19 cellular contexts compared by ENCODE assay signal in genomic region chr15:39627456-39628130, GRCh38. TPM values are rescaled to one million over a fixed set of nuclear protein-coding genes. Genes with fewer than 3 reads are reported as not detected.
A peak's percentile ranks its signal among the peaks of the same experiment; 100 is the strongest.
DNase-seq lines count a peak whose midpoint lies in the region; ATAC-seq and TF ChIP-seq lines count a peak whose summit lies in the region.
"Had no signal": no experiment of that assay in that cellular context is flagged by ENCODE, and none has a peak within 500 bp of the region (broad histone marks: within the 10 kb centered on the region; RNA-seq: fewer than 3 reads in every experiment).

No MANE protein-coding gene starts in this region.

- in situ Hi-C loops in IMR-90 (cut with MboI; ENCODE audit: low sequenced_read_pairs), result no loop called here
- in situ Hi-C loops in mammary epithelial cell (cut with MboI; ENCODE audit: low sequenced_read_pairs in 2 of 2), result no loop called here

- peak overlapping the region; percentile 62 for H3K27ac ChIP-seq in CD4-positive, alpha-beta memory T cell (ENCODE audit: low read depth, low read length)
- no peak overlapping the region for H3K27ac ChIP-seq in IMR-90 (ENCODE audit: insufficient read depth, low read length)
- peak overlapping the region; percentile 31 for H3K27ac ChIP-seq in cardiac muscle cell
- no peak overlapping the region for H3K27ac ChIP-seq in neuronal stem cell (replicated peaks; ENCODE audit: low read length)
- no peak overlapping the region for H3K27ac ChIP-seq in upper lobe of right lung
- H3K27ac ChIP-seq in mammary epithelial cell (ENCODE audit: insufficient read depth, low read depth, low read length), result no peak overlapping the region
- H3K27ac ChIP-seq: hepatocyte had no signal

- H3K23ac ChIP-seq in IMR-90 (ENCODE audit: low read depth, low read length), result no peak overlapping the region
- no peak overlapping the region for H3K23ac ChIP-seq in neuronal stem cell (ENCODE audit: low read depth, low read length, poor library complexity)

- H2AFZ ChIP-seq in IMR-90 (replicated peaks; ENCODE audit: low read length, poor library complexity), result no peak overlapping the region
- H2AFZ ChIP-seq in neuronal stem cell (ENCODE audit: low read length), result no peak overlapping the region
- H2AFZ ChIP-seq in mammary epithelial cell (ENCODE audit: low read depth, low read length), result no peak overlapping the region
- H2AFZ ChIP-seq: hepatocyte had no signal

- no peak overlapping the region for H2BK20ac ChIP-seq in IMR-90 (ENCODE audit: low read depth, low read length)

- H3K4me3 ChIP-seq in CD4-positive, alpha-beta memory T cell (ENCODE audit: low read length in 2 of 2), result no peak overlapping the region
- H3K4me3 ChIP-seq in IMR-90 (ENCODE audit: insufficient read depth, low read depth, low read length) (no peak overlapping the region), cardiac muscle cell (no peak overlapping the region), neuronal stem cell (ENCODE audit: low read length in 2 of 2) (no peak overlapping the region), upper lobe of right lung (no peak overlapping the region), mammary epithelial cell (replicated peaks in 1 of 3; ENCODE audit: insufficient read depth in 1 of 3, low read depth in 2 of 3, low read length in 3 of 3) (no peak overlapping the region)
- H3K4me3 ChIP-seq: hepatocyte had no signal

- H3K18ac ChIP-seq in IMR-90 (ENCODE audit: low read depth, low read length) (no peak overlapping the region), neuronal stem cell (ENCODE audit: low read length) (peak overlapping the region; percentile 36)

- TF ChIP-seq POLR2A in IMR-90 (IDR thresholded peaks at IDR 0.05; ENCODE audit: low read depth, low read length), result no peak

- H2BK120ac ChIP-seq in IMR-90 (ENCODE audit: low read depth, low read length) (no peak overlapping the region), neuronal stem cell (ENCODE audit: low read depth, low read length) (no peak overlapping the region)

- no peak for ATAC-seq in IMR-90 (ENCODE audit: low read depth)
- ATAC-seq in upper lobe of right lung, result no peak
- ATAC-seq: sciatic nerve had no signal

- no peak overlapping the region for H2BK12ac ChIP-seq in neuronal stem cell (ENCODE audit: low read length)

- TF ChIP-seq RAD21 in IMR-90 (IDR thresholded peaks at IDR 0.05; ENCODE audit: low read length), result no peak

- POLR2A ChIA-PET in CD4-positive, alpha-beta memory T cell (lab: Charles Lee; ENCODE audit: partially characterized antibody), result interaction anchor here (1.0 to 4.3 kb wide), 5 partner anchors 9 to 155 kb away, joined by 3 to 22 read pairs (median 4); partner anchors contain the start of gene FSIP1
- POLR2A ChIA-PET in IMR-90 (lab: Charles Lee; ENCODE audit: unreplicated experiment), result no interaction called here

- H3K27ac Mint-ChIP-seq in CD4-positive, alpha-beta memory T cell, result peak overlapping the region; percentile 92 to 99 (median 98)
- H3K27ac Mint-ChIP-seq: B cell, endodermal cell, IgD-negative memory B cell had no signal

- peaks cover 24% of the 10 kb centered on the region for H3K9me1 ChIP-seq in IMR-90 (ENCODE audit: insufficient read depth, low read length)

- H2AK5ac ChIP-seq in IMR-90 (ENCODE audit: low read depth, low read length) (peak overlapping the region; percentile 40; the same call in 1 of the 2 replicates), neuronal stem cell (ENCODE audit: low read depth, low read length) (no peak overlapping the region)

- no peak overlapping the region for H3K56ac ChIP-seq in IMR-90 (ENCODE audit: extremely low read depth, insufficient read depth, low read length)

- no peak overlapping the region for H2BK5ac ChIP-seq in IMR-90 (ENCODE audit: low read depth, low read length, poor library complexity, severe bottlenecking)
- H2BK5ac ChIP-seq in neuronal stem cell (ENCODE audit: low read length), result no peak overlapping the region

- no peaks in the 10 kb centered on the region for H3K27me3 ChIP-seq in CD4-positive, alpha-beta memory T cell (ENCODE audit: insufficient read depth, low read length)
- H3K27me3 ChIP-seq in IMR-90 (ENCODE audit: control insufficient read depth, insufficient read depth, low read length), result no peaks in the 10 kb centered on the region
- no peaks in the 10 kb centered on the region for H3K27me3 ChIP-seq in cardiac muscle cell
- no peaks in the 10 kb centered on the region for H3K27me3 ChIP-seq in neuronal stem cell (ENCODE audit: control insufficient read depth in 3 of 3, insufficient read depth in 3 of 3, low read depth in 1 of 3, low read length in 3 of 3)
- H3K27me3 ChIP-seq in upper lobe of right lung, result no peaks in the 10 kb centered on the region
- H3K27me3 ChIP-seq in mammary epithelial cell (ENCODE audit: insufficient read depth, low read length), result no peaks in the 10 kb centered on the region
- H3K27me3 ChIP-seq: hepatocyte had no signal

- CTCF ChIA-PET in CD4-positive, alpha-beta memory T cell (lab: Charles Lee; ENCODE audit: partially characterized antibody), result interaction anchor here (3.9 to 4.5 kb wide), 2 partner anchors 33 to 129 kb away, joined by 26 to 35 read pairs; no protein-coding TSS in a partner anchor
- CTCF ChIA-PET in IMR-90 (lab: Yijun Ruan, JAX), result no interaction called here
- CTCF ChIA-PET in mammary epithelial cell (lab: Charles Lee; ENCODE audit: low non-redundant PET), result interaction anchor here (0.7 kb wide), 1 partner anchor 562 kb away, joined by 4 read pairs; no protein-coding TSS in a partner anchor

- H3K4me2 ChIP-seq in IMR-90 (ENCODE audit: low read depth, low read length) (no peak overlapping the region), neuronal stem cell (ENCODE audit: insufficient read depth, low read length, poor library complexity, severe bottlenecking) (no peak overlapping the region), mammary epithelial cell (ENCODE audit: insufficient read depth, low read depth, low read length) (no peak overlapping the region)
- H3K4me2 ChIP-seq: hepatocyte had no signal

- H3K9ac ChIP-seq in IMR-90 (ENCODE audit: low read depth, low read length) (no peak overlapping the region), neuronal stem cell (ENCODE audit: low read depth, low read length, poor library complexity) (no peak overlapping the region), mammary epithelial cell (ENCODE audit: insufficient read depth, low read length) (no peak overlapping the region)

- peaks cover 73 to 88% (median 85%) of the 10 kb centered on the region in 4 donors for H3K4me1 Mint-ChIP-seq in CD4-positive, alpha-beta memory T cell

- H2BK15ac ChIP-seq in IMR-90 (ENCODE audit: low read depth, low read length), result peak overlapping the region; percentile 91; the same call in 1 of the 3 replicates
- no peak overlapping the region for H2BK15ac ChIP-seq in neuronal stem cell (ENCODE audit: low read length)

- no peaks in the 10 kb centered on the region for H3K27me3 Mint-ChIP-seq in CD4-positive, alpha-beta memory T cell
- H3K27me3 Mint-ChIP-seq: B cell had no signal

- BruUV-seq in IMR-90 (replicated peaks; lab: Mats Ljungman, UMichigan) (no TSS peak), mammary epithelial cell (replicated peaks; lab: Mats Ljungman, UMichigan) (no TSS peak)

- peaks cover 0 to 4% (median 0%) of the 10 kb centered on the region in 8 donors for H3K9me3 Mint-ChIP-seq in CD4-positive, alpha-beta memory T cell
- H3K9me3 Mint-ChIP-seq: IgD-negative memory B cell had no signal

- no peak overlapping the region; the same call in 1 of the 2 replicates for H4K91ac ChIP-seq in IMR-90 (ENCODE audit: insufficient read depth, low read depth, low read length)
- no peak overlapping the region for H4K91ac ChIP-seq in neuronal stem cell (ENCODE audit: low read depth, low read length, poor library complexity)

- H3K36me3 ChIP-seq in CD4-positive, alpha-beta memory T cell (ENCODE audit: insufficient read depth, low read length), result no peaks in the 10 kb centered on the region
- no peaks in the 10 kb centered on the region for H3K36me3 ChIP-seq in IMR-90 (ENCODE audit: control insufficient read depth, insufficient read depth, low read length)
- no peaks in the 10 kb centered on the region for H3K36me3 ChIP-seq in cardiac muscle cell
- no peaks in the 10 kb centered on the region for H3K36me3 ChIP-seq in neuronal stem cell (replicated peaks in 1 of 2; ENCODE audit: control insufficient read depth in 2 of 2, insufficient read depth in 2 of 2, low read length in 2 of 2)
- H3K36me3 ChIP-seq in upper lobe of right lung, result no peaks in the 10 kb centered on the region
- no peaks in the 10 kb centered on the region for H3K36me3 ChIP-seq in mammary epithelial cell (ENCODE audit: insufficient read depth, low read length)

- dilution Hi-C loops in IMR-90 (cut with HindIII; ENCODE audit: low sequenced_read_pairs, unreplicated experiment), result no loop called here
- dilution Hi-C loops in mammary epithelial cell (cut with HindIII; ENCODE audit: low sequenced_read_pairs), result no loop called here

- peak overlapping the region; percentile 22; the same call in 1 of the 2 replicates for H3K4ac ChIP-seq in IMR-90 (ENCODE audit: low read depth, low read length)
- H3K4ac ChIP-seq in neuronal stem cell (ENCODE audit: low read length), result no peak overlapping the region

- DNase-seq in CD4-positive, alpha-beta memory T cell, result no peak
- DNase-seq in IMR-90 (no peak), cardiac muscle cell (ENCODE audit: low read depth in 1 of 2, low spot score in 1 of 2) (no peak), neuronal stem cell (ENCODE audit: low spot score) (no peak), upper lobe of right lung (no peak), mammary epithelial cell (no peak)
- no peak for DNase-seq in activated effector memory CD4-positive, alpha-beta T cell treated with Interleukin-2 at 50 U/mL for 16 hours
- DNase-seq: GF-D8, kidney, NCI-H187 treated with DMSO at 0.1 percent for 48 hours, NCI-H510A, occipital lobe, SHP77 treated with DMSO at 0.1 percent for 48 hours, T-helper 9 cell had no signal

- H3K36me3 Mint-ChIP-seq in CD4-positive, alpha-beta memory T cell, result peaks cover 0 to 9% of the 10 kb centered on the region in 2 donors
- H3K36me3 Mint-ChIP-seq: IgD-negative memory B cell had no signal

- intact Hi-C loops in CD4-positive, alpha-beta memory T cell (cut with micrococcal nuclease), result no loop called here
- intact Hi-C loops in IMR-90 (cut with micrococcal nuclease) (no loop called here), upper lobe of right lung (cut with DNase I) (no loop called here), mammary epithelial cell (cut with micrococcal nuclease) (loop anchor here (10.0 kb wide), 1 partner anchor 57 kb away; no protein-coding TSS in a partner anchor)

- no peaks in the 10 kb centered on the region for H4K20me1 ChIP-seq in IMR-90 (ENCODE audit: insufficient read depth, low read length)
- no peaks in the 10 kb centered on the region for H4K20me1 ChIP-seq in mammary epithelial cell (ENCODE audit: insufficient read depth, low read length)

- H4K5ac ChIP-seq in IMR-90 (ENCODE audit: low read depth, low read length), result no peak overlapping the region

- H3K4me1 ChIP-seq in CD4-positive, alpha-beta memory T cell (ENCODE audit: insufficient read depth, low read length), result peaks cover 90% of the 10 kb centered on the region
- H3K4me1 ChIP-seq in IMR-90 (ENCODE audit: control insufficient read depth, insufficient read depth, low read length) (peaks cover 27% of the 10 kb centered on the region), cardiac muscle cell (ENCODE audit: low read depth) (peaks cover 18% of the 10 kb centered on the region), neuronal stem cell (ENCODE audit: control insufficient read depth in 2 of 2, insufficient read depth in 1 of 2, low read depth in 1 of 2, low read length in 2 of 2) (peaks cover 0 to 3% of the 10 kb centered on the region in 2 donors), upper lobe of right lung (peaks cover 34% of the 10 kb centered on the region), mammary epithelial cell (ENCODE audit: insufficient read depth, low read length) (peaks cover 57% of the 10 kb centered on the region)

- H3K79me2 ChIP-seq in mammary epithelial cell (ENCODE audit: insufficient read depth, low read length), result no peaks in the 10 kb centered on the region
- H3K79me2 ChIP-seq: hepatocyte had no signal

- TF ChIP-seq CTCF in IMR-90 (conservative IDR thresholded peaks at IDR 0.05; ENCODE audit: low read depth, low read length) (no peak), cardiac muscle cell (IDR thresholded peaks at IDR 0.05; ENCODE audit: low read depth, low read length) (no peak), upper lobe of right lung (IDR thresholded peaks at IDR 0.05) (no peak), mammary epithelial cell (conservative IDR thresholded peaks at IDR 0.05 in 1 of 2, IDR thresholded peaks at IDR 0.05 in 1 of 2; ENCODE audit: extremely low read depth in 1 of 2, insufficient read depth in 1 of 2, low read depth in 1 of 2, low read length in 2 of 2) (no peak)

- H4K8ac ChIP-seq in IMR-90 (ENCODE audit: low read depth in 2 of 2, low read length in 2 of 2) (no peak overlapping the region), neuronal stem cell (ENCODE audit: low read depth, low read length) (no peak overlapping the region)

- peak overlapping the region in 6 of 8 donors; percentile 5 to 73 (median 59) for H3K4me3 Mint-ChIP-seq in CD4-positive, alpha-beta memory T cell
- H3K4me3 Mint-ChIP-seq: B cell, endodermal cell, IgD-negative memory B cell had no signal

- peak overlapping the region; percentile 36; the same call in 1 of the 2 replicates for H3K14ac ChIP-seq in IMR-90 (replicated peaks; ENCODE audit: low read depth, low read length)
- H3K14ac ChIP-seq in neuronal stem cell (ENCODE audit: low read length), result peak overlapping the region; percentile 31

- H3K9me3 ChIP-seq in CD4-positive, alpha-beta memory T cell (ENCODE audit: control insufficient read depth in 1 of 2, low read length in 2 of 2), result no peaks in the 10 kb centered on the region
- H3K9me3 ChIP-seq in IMR-90 (ENCODE audit: control insufficient read depth, insufficient read depth, low read length), result no peaks in the 10 kb centered on the region; the same call in 1 of the 2 replicates
- H3K9me3 ChIP-seq in cardiac muscle cell (ENCODE audit: low read depth), result no peaks in the 10 kb centered on the region
- H3K9me3 ChIP-seq in neuronal stem cell (replicated peaks in 1 of 2; ENCODE audit: control insufficient read depth in 2 of 2, insufficient read depth in 1 of 2, low read depth in 1 of 2, low read length in 2 of 2), result peaks cover 0 to 4% of the 10 kb centered on the region in 2 donors
- H3K9me3 ChIP-seq in upper lobe of right lung, result no peaks in the 10 kb centered on the region
- H3K9me3 ChIP-seq in mammary epithelial cell (replicated peaks; ENCODE audit: insufficient read depth, low read length), result no peaks in the 10 kb centered on the region

- H2AK9ac ChIP-seq in IMR-90 (replicated peaks; ENCODE audit: low read depth, low read length, poor library complexity), result no peak overlapping the region

- 100% methylated on average over 3 of the region's 3 CpGs; no CpG with 5 or more reads in 1 of the 2 experiments for WGBS in IMR-90 (ENCODE audit: extremely low coverage in 2 of 2, insufficient read length in 1 of 2), 2 experiments
- no CpG with 5 or more reads among the region's 3 CpGs for WGBS in neuronal stem cell (ENCODE audit: extremely low coverage in 2 of 2, insufficient read length in 2 of 2, insufficient replicate concordance in 1 of 2), 2 donors
- WGBS in mammary epithelial cell (ENCODE audit: low coverage, missing lambda C conversion rate), result 76% methylated on average over 3 of the region's 3 CpGs

- H3K79me1 ChIP-seq in IMR-90 (ENCODE audit: low read depth in 1 of 2, low read length in 2 of 2), result peaks cover 0 to 5% of the 10 kb centered on the region in 2 experiments; a peak in 1 of 4 replicates
- no peaks in the 10 kb centered on the region for H3K79me1 ChIP-seq in neuronal stem cell (ENCODE audit: low read depth, low read length)

RNA-seq across cellular contexts. Expression of gene THBS1, which starts 46.7 kb away (rescaled TPM):
- total RNA-seq in CD4-positive, alpha-beta memory T cell, result 1 to 10 TPM; 4.0 to 7.6 TPM
- 1 to 10 TPM in 1 of 2 donors, under 1 TPM in 1; 0.77 to 1.1 TPM for polyA plus RNA-seq in CD4-positive, alpha-beta memory T cell
- total RNA-seq in IMR-90 (2012; rRNA removed) (3,217 and 4,071 TPM in 2 replicates), cardiac muscle cell (55.2 and 70.2 TPM in 2 replicates), upper lobe of right lung (377 TPM), mammary epithelial cell (over 10,000 TPM in 1 of 2 donors, 1,000 to 10,000 TPM in 1; 3,517 to 11,760 TPM)
- polyA plus RNA-seq in IMR-90 (2012; rRNA removed) (1,562 and 1,711 TPM in 2 replicates), cardiac muscle cell (20.9 and 22.4 TPM in 2 replicates), mammary epithelial cell (909 TPM)
- 567 and 904 TPM in 2 replicates for polyA plus RNA-seq in IMR-90 (2012; cell fraction: cytosol; rRNA removed)
- polyA plus RNA-seq in IMR-90 (2012; cell fraction: nucleus; rRNA removed; ENCODE audit: low replicate concordance), result 2,496 and 5,799 TPM in 2 replicates
- polyA plus RNA-seq in neuronal stem cell (2013, experiment 1 of 2), result 3.1 TPM
- polyA plus RNA-seq in neuronal stem cell (2013, experiment 2 of 2), result 3.8 TPM
- 7,367 TPM for polyA minus RNA-seq in mammary epithelial cell

Comparison
In these comparisons a context has a peak if more than half of its experiments do, and no peak if none do; other contexts are left out.
1. H3K27ac ChIP-seq: peak in CD4-positive, alpha-beta memory T cell (single experiment) and cardiac muscle cell (single experiment); none in IMR-90 (single experiment), neuronal stem cell (single experiment), upper lobe of right lung (single experiment) and mammary epithelial cell (single experiment).